10 cellular contexts compared by ENCODE assay signal in the genomic region with DNA sequence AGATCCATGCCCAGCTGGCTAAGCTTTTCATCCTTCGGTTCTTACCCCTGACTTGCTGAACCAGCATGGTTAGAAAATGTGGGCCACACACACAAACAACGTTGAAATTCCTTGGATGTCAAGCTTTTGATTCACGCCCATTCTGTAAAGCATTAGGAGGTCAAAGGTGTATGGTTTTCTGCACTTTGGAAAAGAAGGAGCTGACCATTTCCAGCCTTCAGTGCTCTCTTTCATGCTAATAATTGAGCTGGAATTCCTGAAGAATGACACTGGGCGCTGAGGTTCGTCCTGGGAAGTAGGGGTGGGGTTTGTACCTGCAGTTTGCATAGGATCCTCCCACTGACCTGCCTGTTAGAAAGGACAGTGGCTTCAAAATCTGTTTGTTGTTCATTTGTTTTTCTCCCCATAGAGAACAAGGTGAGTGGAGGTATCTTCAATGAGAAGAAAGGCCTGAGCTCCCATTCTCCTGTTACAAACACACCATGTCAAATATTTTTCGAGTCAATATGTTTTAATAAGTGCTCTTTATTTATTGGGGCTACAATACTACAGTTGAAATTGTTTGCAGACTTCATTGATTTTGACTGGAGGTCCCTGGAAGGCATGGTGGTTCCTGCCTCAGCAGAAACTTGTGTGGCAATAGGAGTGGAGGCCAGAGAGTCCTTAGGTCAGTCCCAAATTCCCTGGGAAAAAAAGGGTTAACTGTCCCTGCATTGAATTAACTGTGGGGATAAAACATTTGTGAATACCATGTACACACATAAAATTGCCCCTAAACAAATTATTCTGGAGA. TPM values are rescaled to one million over a fixed set of nuclear protein-coding genes. Genes with fewer than 3 reads are reported as not detected.
A peak's percentile ranks its signal among the peaks of the same experiment; 100 is the strongest.
DNase-seq lines count a peak whose midpoint lies in the region; ATAC-seq and TF ChIP-seq lines count a peak whose summit lies in the region.
"Had no signal": no experiment of that assay in that cellular context is flagged by ENCODE, and none has a peak within 500 bp of the region (broad histone marks: within the 10 kb centered on the region; RNA-seq: fewer than 3 reads in every experiment).

No MANE protein-coding gene starts in this region.

- no peak overlapping the region for H2AFZ ChIP-seq in osteoblast (ENCODE audit: low read length)

- H3K27ac ChIP-seq in osteoblast (ENCODE audit: low read depth, low read length): no peak overlapping the region

- no peak overlapping the region for H3K4me3 ChIP-seq in osteoblast (ENCODE audit: insufficient read depth, low read length)

- H3K79me2 ChIP-seq in osteoblast (ENCODE audit: insufficient read depth, low read length): no peaks in the 10 kb centered on the region

- H3K4me2 ChIP-seq in osteoblast (ENCODE audit: insufficient read depth, low read length): no peak overlapping the region

- intact Hi-C loops in activated naive CD4-positive, alpha-beta T cell treated with anti-CD3 and anti-CD28 coated beads for 36 hours (cut with micrococcal nuclease): loop anchor here (1.0 to 5.0 kb wide), 4 partner anchors 93 to 535 kb away; no protein-coding TSS in a partner anchor

- ATAC-seq in T-helper 17 cell (no peak), HG02852 (IDR thresholded peaks at IDR 0.05; ENCODE audit: unreplicated experiment) (no peak), GM21723 (IDR thresholded peaks at IDR 0.05; ENCODE audit: unreplicated experiment) (no peak)
- ATAC-seq in stimulated activated effector memory CD8-positive, alpha-beta T cell treated with anti-CD3 and anti-CD28 coated beads, Interleukin-12 subunit alpha, Interleukin-12 subunit beta, amount 100 ng/mL, for 72 hours: no peak

- no peak for DNase-seq in activated naive CD4-positive, alpha-beta T cell treated with anti-CD3 and anti-CD28 coated beads for 36 hours
- no peak for DNase-seq in activated naive CD4-positive, alpha-beta T cell treated with anti-CD3 and anti-CD28 coated beads, Interleukin-2, amount 50 U/mL, for 16 hours
- no peak for DNase-seq in T-helper 17 cell
- no peak for DNase-seq in glutamatergic neuron
- DNase-seq in stimulated activated effector memory CD8-positive, alpha-beta T cell treated with anti-CD3 and anti-CD28 coated beads, Interleukin-12 subunit alpha, Interleukin-12 subunit beta, amount 100 ng/mL, for 72 hours (ENCODE audit: low spot score in 2 of 2): no peak
- DNase-seq in osteoblast (ENCODE audit: insufficient read length, low spot score, missing footprints): no peak
- DNase-seq: activated gamma-delta T cell treated with Interleukin-2 at 50 U/mL for 16 hours, dermis blood vessel endothelial cell had no signal

- CTCF ChIA-PET in activated naive CD4-positive, alpha-beta T cell treated with anti-CD3 and anti-CD28 coated beads for 36 hours (lab: Charles Lee): interaction anchor here (0.9 to 1.0 kb wide), 3 partner anchors 16 to 112 kb away, joined by 3 read pairs; no protein-coding TSS in a partner anchor

- H3K36me3 ChIP-seq in osteoblast (ENCODE audit: insufficient read depth, low read length): no peaks in the 10 kb centered on the region

- H4K20me1 ChIP-seq in osteoblast (ENCODE audit: insufficient read depth, low read length): no peaks in the 10 kb centered on the region

- H3K36me3 Mint-ChIP-seq in activated naive CD4-positive, alpha-beta T cell treated with anti-CD3 and anti-CD28 coated beads for 36 hours (ENCODE audit: low read depth): peaks cover 4% of the 10 kb centered on the region
- H3K36me3 Mint-ChIP-seq in T-helper 17 cell (ENCODE audit: low read depth) (peaks cover 2% of the 10 kb centered on the region), glutamatergic neuron (ENCODE audit: unreplicated experiment) (no peaks in the 10 kb centered on the region)
- H3K36me3 Mint-ChIP-seq in stimulated activated effector memory CD8-positive, alpha-beta T cell treated with anti-CD3 and anti-CD28 coated beads, Interleukin-12 subunit alpha, Interleukin-12 subunit beta, amount 100 ng/mL, for 72 hours: peaks cover 17% of the 10 kb centered on the region

- peaks cover 6% of the 10 kb centered on the region for H3K9me3 Mint-ChIP-seq in activated naive CD4-positive, alpha-beta T cell treated with anti-CD3 and anti-CD28 coated beads for 36 hours
- peaks cover 2% of the 10 kb centered on the region for H3K9me3 Mint-ChIP-seq in glutamatergic neuron (ENCODE audit: unreplicated experiment)
- peaks cover 5% of the 10 kb centered on the region for H3K9me3 Mint-ChIP-seq in stimulated activated effector memory CD8-positive, alpha-beta T cell treated with anti-CD3 and anti-CD28 coated beads, Interleukin-12 subunit alpha, Interleukin-12 subunit beta, amount 100 ng/mL, for 72 hours

- H3K4me1 ChIP-seq in osteoblast (ENCODE audit: insufficient read depth, low read length): peaks cover 27% of the 10 kb centered on the region

- TF ChIP-seq CTCF in glutamatergic neuron (IDR thresholded peaks at IDR 0.05; ENCODE audit: partially characterized antibody, unreplicated experiment) (no peak), osteoblast (IDR thresholded peaks at IDR 0.05; ENCODE audit: extremely low read depth, low read depth, low read length) (no peak)

- H3K4me1 Mint-ChIP-seq in activated naive CD4-positive, alpha-beta T cell treated with anti-CD3 and anti-CD28 coated beads for 36 hours (ENCODE audit: low read depth): peaks cover 88% of the 10 kb centered on the region
- H3K4me1 Mint-ChIP-seq in T-helper 17 cell: peaks cover 65% of the 10 kb centered on the region
- H3K4me1 Mint-ChIP-seq in glutamatergic neuron (ENCODE audit: low read depth, unreplicated experiment): peaks cover 36% of the 10 kb centered on the region
- H3K4me1 Mint-ChIP-seq in stimulated activated effector memory CD8-positive, alpha-beta T cell treated with anti-CD3 and anti-CD28 coated beads, Interleukin-12 subunit alpha, Interleukin-12 subunit beta, amount 100 ng/mL, for 72 hours: peaks cover 97% of the 10 kb centered on the region

- no peak overlapping the region for H3K4me3 Mint-ChIP-seq in activated naive CD4-positive, alpha-beta T cell treated with anti-CD3 and anti-CD28 coated beads for 36 hours
- no peak overlapping the region for H3K4me3 Mint-ChIP-seq in T-helper 17 cell
- H3K4me3 Mint-ChIP-seq in glutamatergic neuron (ENCODE audit: unreplicated experiment): no peak overlapping the region
- H3K4me3 Mint-ChIP-seq in stimulated activated effector memory CD8-positive, alpha-beta T cell treated with anti-CD3 and anti-CD28 coated beads, Interleukin-12 subunit alpha, Interleukin-12 subunit beta, amount 100 ng/mL, for 72 hours: peak overlapping the region; percentile 62

- H3K27ac Mint-ChIP-seq in activated naive CD4-positive, alpha-beta T cell treated with anti-CD3 and anti-CD28 coated beads for 36 hours: peak overlapping the region; percentile 37
- H3K27ac Mint-ChIP-seq in T-helper 17 cell (peak overlapping the region; percentile 75), glutamatergic neuron (ENCODE audit: unreplicated experiment) (peak overlapping the region; percentile 45)
- H3K27ac Mint-ChIP-seq in stimulated activated effector memory CD8-positive, alpha-beta T cell treated with anti-CD3 and anti-CD28 coated beads, Interleukin-12 subunit alpha, Interleukin-12 subunit beta, amount 100 ng/mL, for 72 hours: no peak overlapping the region

- H3K27me3 ChIP-seq in osteoblast (ENCODE audit: insufficient read depth, low read length): no peaks in the 10 kb centered on the region

- no peaks in the 10 kb centered on the region for H3K9me3 ChIP-seq in T-helper 17 cell (ENCODE audit: control insufficient read depth, low read length, poor library complexity, severe bottlenecking)
- no peaks in the 10 kb centered on the region for H3K9me3 ChIP-seq in osteoblast (ENCODE audit: low read depth, low read length)

- H3K27me3 Mint-ChIP-seq in activated naive CD4-positive, alpha-beta T cell treated with anti-CD3 and anti-CD28 coated beads for 36 hours (ENCODE audit: low read depth): no peaks in the 10 kb centered on the region
- H3K27me3 Mint-ChIP-seq in T-helper 17 cell (no peaks in the 10 kb centered on the region), glutamatergic neuron (ENCODE audit: unreplicated experiment) (no peaks in the 10 kb centered on the region)

RNA-seq across cellular contexts. Expression of gene KLF6, which starts 22.9 kb away (rescaled TPM):
- 10 to 100 TPM; 78.9 to 82.1 TPM for total RNA-seq in activated naive CD4-positive, alpha-beta T cell treated with anti-CD3 and anti-CD28 coated beads for 36 hours
- total RNA-seq in T-helper 17 cell (1,000 to 10,000 TPM; 1,918 to 2,317 TPM), glutamatergic neuron (ENCODE audit: unreplicated experiment) (88.6 TPM), osteoblast (50.1 and 52.1 TPM in 2 replicates)

Comparison
In these comparisons a context has a peak if more than half of its experiments do, and no peak if none do; other contexts are left out.
1. RNA of gene KLF6, which starts 22.9 kb away (total RNA-seq): 1,918 to 2,317 TPM in T-helper 17 cell; 88.6 TPM in glutamatergic neuron (single experiment), 78.9 to 82.1 TPM in activated naive CD4-positive, alpha-beta T cell treated with anti-CD3 and anti-CD28 coated beads for 36 hours and 50.1 to 52.1 TPM in osteoblast; every median in the first group is over 10 times any median in the second.